In the genomic region with DNA sequence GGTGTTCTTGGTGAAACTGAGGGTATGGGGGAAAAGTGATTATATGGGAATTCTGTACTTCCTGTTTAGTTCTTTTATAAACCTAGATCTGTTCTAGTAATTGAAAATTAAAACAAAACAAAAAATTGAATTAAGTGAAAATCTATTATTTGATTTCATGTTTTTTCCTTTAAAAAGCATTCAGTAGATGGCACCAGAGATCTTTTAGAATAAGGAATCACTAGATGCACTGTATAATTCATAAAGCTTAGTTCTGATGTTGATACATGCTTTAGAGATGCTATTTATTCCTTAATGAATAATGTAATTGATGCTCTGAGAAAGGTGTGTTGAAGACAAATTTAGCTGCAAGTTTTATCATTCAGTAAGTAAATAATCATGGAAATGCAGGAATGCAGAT, we compare ENCODE assay signal across 19 cellular contexts.
DNase-seq lines count a peak whose midpoint lies in the region; FAIRE-seq and TF ChIP-seq lines count a peak whose summit lies in the region.
"Had no signal": no experiment of that assay in that cellular context is flagged by ENCODE, and none has a peak within 500 bp of the region (broad histone marks: within the 10 kb centered on the region; RNA-seq: fewer than 3 reads in every experiment).

No MANE protein-coding gene starts in this region.

- no peak overlapping the region for H2AK5ac ChIP-seq in trophoblast cell (ENCODE audit: low read length)

- H3K18ac ChIP-seq in trophoblast cell (ENCODE audit: low read length), result no peak overlapping the region

- H3K4me1 ChIP-seq in adipocyte (ENCODE audit: control insufficient read depth, insufficient read depth, low read length) (no peaks in the 10 kb centered on the region), endodermal cell (ENCODE audit: control insufficient read depth, insufficient read depth, low read length) (no peaks in the 10 kb centered on the region), trophoblast cell (ENCODE audit: control insufficient read depth in 1 of 2, insufficient read depth in 2 of 2, low read length in 2 of 2) (no peaks in the 10 kb centered on the region), testis (no peaks in the 10 kb centered on the region)
- H3K4me1 ChIP-seq: heart left ventricle had no signal

- H2BK120ac ChIP-seq in trophoblast cell (ENCODE audit: insufficient read depth, low read length, poor library complexity), result no peak overlapping the region

- H3K79me2 ChIP-seq in trophoblast cell (ENCODE audit: control insufficient read depth, insufficient read depth, low read length, poor library complexity), result no peaks in the 10 kb centered on the region

- H3K36me3 ChIP-seq in adipocyte (ENCODE audit: control insufficient read depth, insufficient read depth, low read length, severe bottlenecking), result no peaks in the 10 kb centered on the region
- no peaks in the 10 kb centered on the region for H3K36me3 ChIP-seq in endodermal cell (ENCODE audit: control insufficient read depth, insufficient read depth, low read length)
- peaks cover 0 to 2% of the 10 kb centered on the region in 2 experiments for H3K36me3 ChIP-seq in trophoblast cell (ENCODE audit: control insufficient read depth in 1 of 2, insufficient read depth in 2 of 2, low read length in 2 of 2)
- no peaks in the 10 kb centered on the region for H3K36me3 ChIP-seq in testis (ENCODE audit: low read depth, missing control alignments)
- H3K36me3 ChIP-seq: heart left ventricle had no signal

- H3K4me1 Mint-ChIP-seq in endodermal cell, result no peaks in the 10 kb centered on the region
- H3K4me1 Mint-ChIP-seq: activated CD4-positive, alpha-beta memory T cell treated with anti-CD3 and anti-CD28 coated beads, Interleukin-2, amount 10 ng/mL, durations not matched to agents 7 days and 5 days; nephron progenitor cell; T-cell had no signal

- H4K12ac ChIP-seq in trophoblast cell (ENCODE audit: low read depth, low read length), result no peak overlapping the region

- H3K14ac ChIP-seq in trophoblast cell (ENCODE audit: low read length), result no peak overlapping the region

- H3K36me3 Mint-ChIP-seq in endodermal cell (ENCODE audit: low read depth), result peaks cover 29% of the 10 kb centered on the region

- no peak overlapping the region for H3K4me2 ChIP-seq in trophoblast cell (ENCODE audit: low read length)

- no peak overlapping the region for H3K4me3 Mint-ChIP-seq in endodermal cell
- H3K4me3 Mint-ChIP-seq: activated CD4-positive, alpha-beta memory T cell treated with anti-CD3 and anti-CD28 coated beads, Interleukin-2, amount 10 ng/mL, durations not matched to agents 7 days and 5 days; activated T-helper 1 cell treated with anti-CD3 and anti-CD28 coated beads, Interleukin-12 subunit alpha, Interleukin-12 subunit beta, Interleukin-2, Interleukin-4 antibody, amounts not matched to agents 30 ng/mL and 10 ng/mL and 1 ng/mL, durations not matched to agents 14 hours and 24 hours and 36 hours; nephron progenitor cell; T-cell had no signal

- no peak overlapping the region for H2BK5ac ChIP-seq in trophoblast cell (ENCODE audit: low read depth, low read length, poor library complexity)

- DNase-seq in AG09309 (ENCODE audit: low read depth) (no peak), LHCN-M2 (ENCODE audit: low read depth) (peak; percentile 10), adipocyte (ENCODE audit: low read depth) (peak; percentile 43), frontal cortex (ENCODE audit: low spot score in 2 of 2) (no peak), endodermal cell (no peak), trophoblast cell (no peak), NOMO-1 treated with DMSO at 0.1 percent for 48 hours (lab: John Stamatoyannopoulos, UW; ENCODE audit: unreplicated experiment) (no peak), testis (no peak)
- DNase-seq: activated CD4-positive, alpha-beta memory T cell treated with anti-CD3 and anti-CD28 coated beads, Interleukin-2, amount 10 ng/mL, durations not matched to agents 7 days and 5 days; amniotic stem cell; H7; heart left ventricle; mesendoderm; NCI-H2107; nephron progenitor cell; RPMI8226; T-cell had no signal

- H3K27ac ChIP-seq in endodermal cell (ENCODE audit: low read depth, low read length) (no peak overlapping the region), trophoblast cell (ENCODE audit: low read depth, low read length) (no peak overlapping the region), testis (no peak overlapping the region)
- H3K27ac ChIP-seq: coronary artery, heart left ventricle had no signal

- intact Hi-C loops in testis (cut with DNase I; ENCODE audit: low total_unique reads), result no loop called here

- H2BK12ac ChIP-seq in trophoblast cell (ENCODE audit: low read length), result no peak overlapping the region

- peaks cover 7% of the 10 kb centered on the region for H3K9me3 Mint-ChIP-seq in endodermal cell
- H3K9me3 Mint-ChIP-seq: activated CD4-positive, alpha-beta memory T cell treated with anti-CD3 and anti-CD28 coated beads, Interleukin-2, amount 10 ng/mL, durations not matched to agents 7 days and 5 days had no signal

- peak; percentile 70 for FAIRE-seq in frontal cortex (lab: Jason Lieb, UNC)

- H3K4ac ChIP-seq in trophoblast cell (ENCODE audit: low read depth, low read length), result no peak overlapping the region

- peaks cover 7% of the 10 kb centered on the region for H3K9me3 ChIP-seq in adipocyte (ENCODE audit: control insufficient read depth, low read length)
- peaks cover 13% of the 10 kb centered on the region for H3K9me3 ChIP-seq in endodermal cell (ENCODE audit: control insufficient read depth, low read length)
- no peaks in the 10 kb centered on the region for H3K9me3 ChIP-seq in trophoblast cell (ENCODE audit: insufficient read depth, low read depth, low read length)
- H3K9me3 ChIP-seq in testis, result no peaks in the 10 kb centered on the region

- peak; percentile 19 for TF ChIP-seq CTCF in AG09309 (IDR thresholded peaks at IDR 0.05; ENCODE audit: control insufficient read depth, insufficient read depth, low read depth, low read length, missing control alignments)
- TF ChIP-seq CTCF in endodermal cell (conservative IDR thresholded peaks at IDR 0.05), result no peak
- TF ChIP-seq CTCF in testis (IDR thresholded peaks at IDR 0.05), result no peak

- H3K27me3 ChIP-seq in adipocyte (replicated peaks; ENCODE audit: control insufficient read depth, insufficient read depth, low read length) (no peaks in the 10 kb centered on the region), endodermal cell (ENCODE audit: control insufficient read depth, insufficient read depth, low read length, poor library complexity, severe bottlenecking) (no peaks in the 10 kb centered on the region), trophoblast cell (ENCODE audit: insufficient read depth, low read length) (no peaks in the 10 kb centered on the region), testis (no peaks in the 10 kb centered on the region)
- H3K27me3 ChIP-seq: heart left ventricle had no signal

- no peaks in the 10 kb centered on the region for H3K79me1 ChIP-seq in trophoblast cell (ENCODE audit: low read length)

- no peak overlapping the region for H3K23ac ChIP-seq in trophoblast cell (ENCODE audit: low read length)

- H3K4me3 ChIP-seq in AG09309 (ENCODE audit: control insufficient read depth, low read depth, low read length) (no peak overlapping the region), adipocyte (ENCODE audit: low read length) (no peak overlapping the region), endodermal cell (ENCODE audit: low read length) (no peak overlapping the region), trophoblast cell (ENCODE audit: low read depth, low read length) (no peak overlapping the region), testis (no peak overlapping the region)
- H3K4me3 ChIP-seq: coronary artery, heart left ventricle had no signal

- H3K27me3 Mint-ChIP-seq in endodermal cell (ENCODE audit: insufficient read depth), result no peaks in the 10 kb centered on the region
- H3K27me3 Mint-ChIP-seq: activated CD4-positive, alpha-beta memory T cell treated with anti-CD3 and anti-CD28 coated beads, Interleukin-2, amount 10 ng/mL, durations not matched to agents 7 days and 5 days; T-cell had no signal

- H3K27ac Mint-ChIP-seq in endodermal cell, result no peak overlapping the region
- H3K27ac Mint-ChIP-seq: activated CD4-positive, alpha-beta memory T cell treated with anti-CD3 and anti-CD28 coated beads, Interleukin-2, amount 10 ng/mL, durations not matched to agents 7 days and 5 days; activated T-helper 1 cell treated with anti-CD3 and anti-CD28 coated beads, Interleukin-12 subunit alpha, Interleukin-12 subunit beta, Interleukin-2, Interleukin-4 antibody, amounts not matched to agents 30 ng/mL and 10 ng/mL and 1 ng/mL, durations not matched to agents 14 hours and 24 hours and 36 hours; nephron progenitor cell; T-cell had no signal

- H2AFZ ChIP-seq in trophoblast cell (ENCODE audit: insufficient read depth, low read length, poor library complexity), result no peak overlapping the region

- TF ChIP-seq POLR2A in testis (IDR thresholded peaks at IDR 0.05), result no peak

- H3K9ac ChIP-seq in adipocyte (ENCODE audit: low read length) (no peak overlapping the region), endodermal cell (ENCODE audit: extremely low read depth, low read length, poor library complexity, severe bottlenecking) (no peak overlapping the region), trophoblast cell (ENCODE audit: low read length) (no peak overlapping the region)

- no peak overlapping the region for H4K91ac ChIP-seq in trophoblast cell (ENCODE audit: low read depth, low read length)

- H4K8ac ChIP-seq in trophoblast cell (ENCODE audit: low read depth, low read length), result no peak overlapping the region

Comparison
In these comparisons a context has a peak if more than half of its experiments do, and no peak if none do; other contexts are left out.
1. DNase-seq: peak in LHCN-M2 (single experiment) and adipocyte (single experiment); none in AG09309 (single experiment), frontal cortex (0 of 2), endodermal cell (single experiment), trophoblast cell (0 of 2), NOMO-1 treated with DMSO at 0.1 percent for 48 hours (single experiment) and testis (single experiment).